Comparison of ENCODE assay signal across 13 cellular contexts in the genomic region with DNA sequence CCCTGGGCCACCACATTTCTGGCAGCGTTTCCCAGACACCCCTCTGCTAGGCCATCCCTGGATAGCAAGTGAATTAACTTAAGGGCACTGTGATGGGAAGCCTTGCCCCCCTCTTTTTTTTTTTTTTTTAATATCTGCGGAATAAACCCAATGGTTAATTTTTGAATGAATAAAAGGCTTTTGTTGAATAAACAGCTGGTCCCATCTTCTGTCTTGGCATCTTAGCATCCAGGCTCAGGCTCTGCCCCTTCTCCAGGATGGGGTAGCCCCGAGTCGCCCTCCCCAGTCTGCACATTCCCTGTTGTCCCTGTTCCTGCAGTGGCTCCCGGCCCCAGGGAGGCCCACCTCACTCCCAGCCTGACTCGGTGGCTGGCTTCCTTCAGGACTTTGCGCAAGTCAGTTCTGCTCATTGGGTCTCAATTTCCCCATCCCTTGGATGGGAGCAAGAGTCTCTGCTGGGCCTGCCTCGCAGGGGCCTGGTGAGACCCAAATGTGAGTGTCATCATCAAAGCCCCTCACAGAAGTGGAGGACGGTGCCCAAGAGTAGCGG. TPM values are rescaled to one million over a fixed set of nuclear protein-coding genes. Genes with fewer than 3 reads are reported as not detected.
DNase-seq lines count a peak whose midpoint lies in the region; ATAC-seq and TF ChIP-seq lines count a peak whose summit lies in the region.
"Had no signal": no experiment of that assay in that cellular context is flagged by ENCODE, and none has a peak within 500 bp of the region (broad histone marks: within the 10 kb centered on the region; RNA-seq: fewer than 3 reads in every experiment).

No MANE protein-coding gene starts in this region.

- no peak overlapping the region for H3K4me3 ChIP-seq in right cardiac atrium (ENCODE audit: low read length)
- no peak overlapping the region for H3K4me3 ChIP-seq in vagina
- H3K4me3 ChIP-seq: GM23338, upper lobe of left lung had no signal

- intact Hi-C loops in right cardiac atrium (cut with DNase I), result loop anchor here (1.0 to 10.0 kb wide), 4 partner anchors 106 to 129 kb away; no protein-coding TSS in a partner anchor
- intact Hi-C loops in cardiac septum (cut with DNase I), result loop anchor here (1.0 to 5.0 kb wide), 3 partner anchors 59 to 349 kb away; no protein-coding TSS in a partner anchor
- intact Hi-C loops in vagina (cut with DNase I), result loop anchor here (2.0 to 5.0 kb wide), 2 partner anchors 64 to 130 kb away; partner anchors contain the start of gene NCS1

- H3K27me3 ChIP-seq in right cardiac atrium (ENCODE audit: control insufficient read depth, insufficient read depth) (no peaks in the 10 kb centered on the region), vagina (no peaks in the 10 kb centered on the region)
- H3K27me3 ChIP-seq: upper lobe of left lung had no signal

- H3K4me3 Mint-ChIP-seq in T-helper 17 cell (peak overlapping the region; percentile 37), mesothelial cell of epicardium (no peak overlapping the region), immature natural killer cell (no peak overlapping the region)

- H3K4me1 ChIP-seq in right cardiac atrium (ENCODE audit: control insufficient read depth, insufficient read depth, low read length), result no peaks in the 10 kb centered on the region
- H3K4me1 ChIP-seq in vagina, result peaks cover 23% of the 10 kb centered on the region

- TF ChIP-seq CTCF in mesothelial cell of epicardium (IDR thresholded peaks at IDR 0.05; ENCODE audit: unreplicated experiment) (peak; percentile 47), vagina (IDR thresholded peaks at IDR 0.05) (peak in 1 of 3 experiments; percentile 32)

- WGBS in right cardiac atrium, result 59% methylated on average over 10 of the region's 10 CpGs

- no peak overlapping the region for H3K27ac ChIP-seq in right cardiac atrium (ENCODE audit: low read length)
- H3K27ac ChIP-seq in vagina, result peak overlapping the region; percentile 24

- no peaks in the 10 kb centered on the region for H3K36me3 Mint-ChIP-seq in T-helper 17 cell (ENCODE audit: low read depth)
- peaks cover 15% of the 10 kb centered on the region for H3K36me3 Mint-ChIP-seq in mesothelial cell of epicardium
- H3K36me3 Mint-ChIP-seq in immature natural killer cell, result no peaks in the 10 kb centered on the region

- H3K9me3 Mint-ChIP-seq in mesothelial cell of epicardium (no peaks in the 10 kb centered on the region), immature natural killer cell (no peaks in the 10 kb centered on the region)
- H3K9me3 Mint-ChIP-seq: GM23338 had no signal

- H3K36me3 ChIP-seq in vagina, result no peaks in the 10 kb centered on the region
- H3K36me3 ChIP-seq: upper lobe of left lung had no signal

- DNase-seq in right cardiac atrium (peak in 2 of 3 donors; percentile 44 to 55), cardiac septum (ENCODE audit: low spot score) (no peak), T-helper 17 cell (no peak), mesothelial cell of epicardium (ENCODE audit: low spot score in 2 of 2, unreplicated experiment in 2 of 2) (no peak), vagina (ENCODE audit: extremely low spot score in 2 of 2) (no peak), immature natural killer cell (no peak), cerebellar nuclear complex (lab: John Stamatoyannopoulos, UW) (no peak)
- DNase-seq: DMS 273 treated with DMSO at 0.1 percent for 48 hours had no signal

- H3K9me3 ChIP-seq in right cardiac atrium (ENCODE audit: control insufficient read depth, low read length) (no peaks in the 10 kb centered on the region), T-helper 17 cell (ENCODE audit: control insufficient read depth, low read length, poor library complexity, severe bottlenecking) (no peaks in the 10 kb centered on the region), vagina (no peaks in the 10 kb centered on the region)
- H3K9me3 ChIP-seq: upper lobe of left lung had no signal

- TF ChIP-seq POLR2A in vagina (IDR thresholded peaks at IDR 0.05), result no peak

- H3K27ac Mint-ChIP-seq in T-helper 17 cell (peak overlapping the region; percentile 41), mesothelial cell of epicardium (no peak overlapping the region), immature natural killer cell (no peak overlapping the region)
- H3K27ac Mint-ChIP-seq: activated naive CD8-positive, alpha-beta T cell had no signal

- no peak for ATAC-seq in right cardiac atrium
- no peak for ATAC-seq in T-helper 17 cell
- no peak for ATAC-seq in GM19351 (IDR thresholded peaks at IDR 0.05; ENCODE audit: unreplicated experiment)

- H3K4me1 Mint-ChIP-seq in T-helper 17 cell (peaks cover 20% of the 10 kb centered on the region), mesothelial cell of epicardium (peaks cover 8% of the 10 kb centered on the region), immature natural killer cell (peaks cover 10 to 13% of the 10 kb centered on the region in 2 donors)

- H3K27me3 Mint-ChIP-seq in T-helper 17 cell (no peaks in the 10 kb centered on the region), mesothelial cell of epicardium (ENCODE audit: low read depth) (no peaks in the 10 kb centered on the region), immature natural killer cell (ENCODE audit: low read depth in 3 of 3) (peaks cover 0 to 3% (median 2%) of the 10 kb centered on the region in 3 donors)
- H3K27me3 Mint-ChIP-seq: activated naive CD8-positive, alpha-beta T cell had no signal

RNA-seq across cellular contexts. Expression of gene HMCN2, which starts 29.0 kb away (rescaled TPM):
- total RNA-seq in right cardiac atrium, result 1 to 10 TPM; 2.3 to 5.1 (median 3.9) TPM
- polyA plus RNA-seq in right cardiac atrium, result 6.1 TPM
- 5.3 TPM for total RNA-seq in cardiac septum
- total RNA-seq in T-helper 17 cell, result under 1 TPM in 1 of 2 donors, not detected in 1; 0.12 TPM
- 5.8 to 6.5 TPM (median 6.0 TPM) in 3 replicates for total RNA-seq in mesothelial cell of epicardium
- 5.2 TPM for total RNA-seq in vagina
- polyA plus RNA-seq in immature natural killer cell, result not detected
- total RNA-seq: renal cortical epithelial cell had no signal

Comparison
In these comparisons a context has a peak if more than half of its experiments do, and no peak if none do; other contexts are left out.
1. DNase-seq: peak in right cardiac atrium (2 of 3); none in cardiac septum (single experiment), T-helper 17 cell (0 of 3), mesothelial cell of epicardium (0 of 2), vagina (0 of 2), immature natural killer cell (0 of 3) and cerebellar nuclear complex (0 of 2).